In the genomic region with DNA sequence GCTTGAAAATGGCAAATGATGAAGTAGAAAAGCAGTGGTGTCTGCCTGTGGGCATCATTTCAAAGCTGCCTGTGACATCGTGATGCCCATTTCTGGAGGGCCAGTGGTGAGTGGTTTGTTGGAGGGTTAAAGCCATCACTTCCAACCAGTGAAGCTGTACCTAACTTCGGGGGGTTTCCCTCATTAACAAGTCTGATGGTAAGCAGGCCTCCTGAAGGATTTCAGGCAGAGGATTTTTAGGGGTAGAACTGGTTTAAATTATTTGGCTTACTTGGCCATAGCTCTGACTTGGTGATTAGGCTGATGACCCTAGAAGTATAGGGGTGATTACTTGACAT, we compare ENCODE assay signal across 11 cellular contexts. TPM values are rescaled to one million over a fixed set of nuclear protein-coding genes. Genes with fewer than 3 reads are reported as not detected.
DNase-seq lines count a peak whose midpoint lies in the region; ATAC-seq, FAIRE-seq and TF ChIP-seq lines count a peak whose summit lies in the region.
"Had no signal": no experiment of that assay in that cellular context is flagged by ENCODE, and none has a peak within 500 bp of the region (broad histone marks: within the 10 kb centered on the region; RNA-seq: fewer than 3 reads in every experiment).

No MANE protein-coding gene starts in this region.

- no peak overlapping the region for H3K4me3 ChIP-seq in upper lobe of left lung
- H3K4me3 ChIP-seq in right cardiac atrium (ENCODE audit: low read length) = no peak overlapping the region
- H3K4me3 ChIP-seq: ovary had no signal

- peak; percentile 42 for ATAC-seq in HG03354 (IDR thresholded peaks at IDR 0.05; ENCODE audit: poor library complexity, severe bottlenecking, unreplicated experiment)
- no peak for ATAC-seq in upper lobe of left lung (ENCODE audit: low FRiP score in 2 of 2)
- ATAC-seq in right cardiac atrium = no peak

- intact Hi-C loops in dendritic cell treated with granulocyte-macrophage colony-stimulating factor and Interleukin-4, amounts not matched to agents 40 ng/mL and 50 ng/mL, for 4 days (cut with micrococcal nuclease) = no loop called here
- intact Hi-C loops in right cardiac atrium (cut with DNase I) = no loop called here

- H3K36me3 Mint-ChIP-seq in activated naive CD4-positive, alpha-beta T cell treated with anti-CD3 and anti-CD28 coated beads, Interleukin-2, amount 10 ng/mL, durations not matched to agents 7 days and 5 days = peaks cover 71% of the 10 kb centered on the region
- peaks cover 66% of the 10 kb centered on the region for H3K36me3 Mint-ChIP-seq in dendritic cell treated with granulocyte-macrophage colony-stimulating factor and Interleukin-4, amounts not matched to agents 40 ng/mL and 50 ng/mL, for 4 days (ENCODE audit: low read depth)
- H3K36me3 Mint-ChIP-seq: brain had no signal

- H3K27me3 ChIP-seq in upper lobe of left lung = no peaks in the 10 kb centered on the region
- H3K27me3 ChIP-seq in right cardiac atrium (ENCODE audit: control insufficient read depth, insufficient read depth) = no peaks in the 10 kb centered on the region
- H3K27me3 ChIP-seq: ovary had no signal

- H3K4me1 ChIP-seq in upper lobe of left lung = peaks cover 23 to 47% (median 35%) of the 10 kb centered on the region in 4 donors
- H3K4me1 ChIP-seq in right cardiac atrium (ENCODE audit: control insufficient read depth, insufficient read depth, low read length) = peaks cover 3% of the 10 kb centered on the region

- DNase-seq in activated naive CD4-positive, alpha-beta T cell treated with anti-CD3 and anti-CD28 coated beads, Interleukin-2, amount 10 ng/mL, durations not matched to agents 7 days and 5 days = no peak
- no peak for DNase-seq in activated naive CD4-positive, alpha-beta T cell treated with Interleukin-2 at 50 U/mL for 16 hours
- no peak for DNase-seq in upper lobe of left lung
- DNase-seq in urothelium cell line (ENCODE audit: low spot score) = no peak
- DNase-seq in NCI-H2029 treated with DMSO at 0.1 percent for 48 hours (lab: John Stamatoyannopoulos, UW) = no peak
- no peak for DNase-seq in right cardiac atrium
- DNase-seq: hippocampal formation, ovary had no signal

- peaks cover 92% of the 10 kb centered on the region for H3K4me1 Mint-ChIP-seq in activated naive CD4-positive, alpha-beta T cell treated with anti-CD3 and anti-CD28 coated beads, Interleukin-2, amount 10 ng/mL, durations not matched to agents 7 days and 5 days
- peaks cover 81% of the 10 kb centered on the region for H3K4me1 Mint-ChIP-seq in dendritic cell treated with granulocyte-macrophage colony-stimulating factor and Interleukin-4, amounts not matched to agents 40 ng/mL and 50 ng/mL, for 4 days (ENCODE audit: low read depth)

- peak overlapping the region; percentile 91 for H3K27ac Mint-ChIP-seq in activated naive CD4-positive, alpha-beta T cell treated with anti-CD3 and anti-CD28 coated beads, Interleukin-2, amount 10 ng/mL, durations not matched to agents 7 days and 5 days
- H3K27ac Mint-ChIP-seq in dendritic cell treated with granulocyte-macrophage colony-stimulating factor and Interleukin-4, amounts not matched to agents 40 ng/mL and 50 ng/mL, for 4 days = peak overlapping the region; percentile 61
- H3K27ac Mint-ChIP-seq: brain had no signal

- H3K36me3 ChIP-seq in upper lobe of left lung = no peaks in the 10 kb centered on the region
- H3K36me3 ChIP-seq: ovary had no signal

- TF ChIP-seq POLR2A in upper lobe of left lung (IDR thresholded peaks at IDR 0.05) = no peak

- WGBS in upper lobe of left lung, 2 donors = 70 to 93% methylated on average over 2 of the region's 2 CpGs
- WGBS in right cardiac atrium = 75% methylated on average over 2 of the region's 2 CpGs

- CTCF ChIA-PET in activated naive CD4-positive, alpha-beta T cell treated with anti-CD3 and anti-CD28 coated beads, Interleukin-2, amount 10 ng/mL, durations not matched to agents 7 days and 5 days (lab: Charles Lee) = interaction anchor here (1.1 to 3.0 kb wide), 5 partner anchors 9 to 379 kb away, joined by 3 to 11 read pairs (median 6); partner anchors contain the start of gene TNFAIP8

- FAIRE-seq in urothelium cell line (lab: Jason Lieb, UNC) = no peak

- no peak for TF ChIP-seq CTCF in upper lobe of left lung (IDR thresholded peaks at IDR 0.05)

- H3K27ac ChIP-seq in upper lobe of left lung (peak overlapping the region in 3 of 4 donors; percentile 12 to 46 (median 22)), right cardiac atrium (ENCODE audit: low read length) (no peak overlapping the region)
- H3K27ac ChIP-seq: ovary had no signal

- no peaks in the 10 kb centered on the region for H3K9me3 ChIP-seq in upper lobe of left lung
- no peaks in the 10 kb centered on the region for H3K9me3 ChIP-seq in right cardiac atrium (ENCODE audit: control insufficient read depth, low read length)
- H3K9me3 ChIP-seq: ovary had no signal

- H3K4me3 Mint-ChIP-seq in activated naive CD4-positive, alpha-beta T cell treated with anti-CD3 and anti-CD28 coated beads, Interleukin-2, amount 10 ng/mL, durations not matched to agents 7 days and 5 days = peak overlapping the region; percentile 7
- no peak overlapping the region for H3K4me3 Mint-ChIP-seq in dendritic cell treated with granulocyte-macrophage colony-stimulating factor and Interleukin-4, amounts not matched to agents 40 ng/mL and 50 ng/mL, for 4 days
- H3K4me3 Mint-ChIP-seq: brain had no signal

- no peaks in the 10 kb centered on the region for H3K9me3 Mint-ChIP-seq in activated naive CD4-positive, alpha-beta T cell treated with anti-CD3 and anti-CD28 coated beads, Interleukin-2, amount 10 ng/mL, durations not matched to agents 7 days and 5 days
- H3K9me3 Mint-ChIP-seq in dendritic cell treated with granulocyte-macrophage colony-stimulating factor and Interleukin-4, amounts not matched to agents 40 ng/mL and 50 ng/mL, for 4 days = no peaks in the 10 kb centered on the region
- H3K9me3 Mint-ChIP-seq: brain had no signal

- TF ChIP-seq EP300 in upper lobe of left lung (IDR thresholded peaks at IDR 0.05) = no peak

- no peaks in the 10 kb centered on the region for H3K27me3 Mint-ChIP-seq in activated naive CD4-positive, alpha-beta T cell treated with anti-CD3 and anti-CD28 coated beads, Interleukin-2, amount 10 ng/mL, durations not matched to agents 7 days and 5 days
- H3K27me3 Mint-ChIP-seq in dendritic cell treated with granulocyte-macrophage colony-stimulating factor and Interleukin-4, amounts not matched to agents 40 ng/mL and 50 ng/mL, for 4 days = no peaks in the 10 kb centered on the region
- H3K27me3 Mint-ChIP-seq: brain had no signal

RNA-seq across cellular contexts. Expression of gene TNFAIP8, which starts 10.7 kb away (rescaled TPM):
- total RNA-seq in upper lobe of left lung (10 to 100 TPM; 14.7 to 33.2 (median 19.7) TPM), right cardiac atrium (1 to 10 TPM; 4.1 to 5.9 (median 4.5) TPM)
- 2.7 TPM for polyA plus RNA-seq in right cardiac atrium
